In the genomic region with DNA sequence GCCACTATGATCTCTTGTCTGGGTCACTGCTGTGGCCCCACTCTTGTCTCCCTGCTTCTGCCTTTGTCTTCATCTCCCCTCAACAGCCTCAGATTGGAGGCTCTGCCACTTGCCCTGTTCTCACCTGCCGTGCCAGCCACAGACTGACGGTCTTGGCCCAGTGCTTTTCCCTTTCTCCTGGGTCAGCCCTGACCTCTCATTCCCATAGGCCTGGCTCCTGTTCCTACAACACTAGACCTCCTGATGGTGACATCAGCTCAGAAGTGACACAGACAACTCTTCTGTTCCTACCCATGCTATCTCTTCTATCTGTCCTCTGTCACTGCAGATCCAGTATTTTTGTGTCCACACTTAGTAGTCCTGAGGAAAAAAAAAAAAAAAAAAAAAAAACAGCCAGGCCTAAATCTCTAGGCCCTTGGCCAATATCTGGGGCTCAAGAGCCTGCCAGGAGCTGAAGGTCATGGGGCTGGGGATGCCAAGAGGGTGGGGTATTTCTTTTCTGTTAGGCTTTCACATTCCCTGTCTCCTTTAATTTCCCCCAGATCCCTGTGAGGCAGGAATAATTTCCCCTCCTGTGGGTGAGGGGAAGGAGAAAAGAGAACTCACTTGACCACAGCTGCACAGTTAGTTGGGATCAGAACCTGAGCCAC, we compare ENCODE assay signal across 18 cellular contexts. TPM values are rescaled to one million over a fixed set of nuclear protein-coding genes. Genes with fewer than 3 reads are reported as not detected.
A peak's percentile ranks its signal among the peaks of the same experiment; 100 is the strongest.
DNase-seq lines count a peak whose midpoint lies in the region; ATAC-seq and TF ChIP-seq lines count a peak whose summit lies in the region.
"Had no signal": no experiment of that assay in that cellular context is flagged by ENCODE, and none has a peak within 500 bp of the region (broad histone marks: within the 10 kb centered on the region; RNA-seq: fewer than 3 reads in every experiment).

No MANE protein-coding gene starts in this region.

- DNase-seq in Right ventricle myocardium inferior (ENCODE audit: missing footprints) (no peak), cardiac septum (ENCODE audit: low spot score) (no peak), left cardiac atrium (no peak), posterior vena cava (ENCODE audit: low spot score) (peak; percentile 62), NCI-H2196 (lab: John Stamatoyannopoulos, UW; ENCODE audit: unreplicated experiment) (no peak), NCI-H128 (lab: John Stamatoyannopoulos, UW; ENCODE audit: unreplicated experiment) (no peak), HEK293T (ENCODE audit: extremely low spot score) (no peak), NCI-H1694 treated with DMSO at 0.1 percent for 48 hours (lab: John Stamatoyannopoulos, UW) (no peak)
- DNase-seq: left colon; NCI-H1092; NCI-H2029; NCI-H345; PC-9; SIG-M5; stimulated activated CD4-positive, alpha-beta T cell treated with anti-CD3 and anti-CD28 coated beads, Interleukin-4, amount 100 ng/mL, for 4 hours; T-cell had no signal

- POLR2A ChIA-PET in HEK293T (lab: Yijun Ruan, JAX) = interaction anchor here (1.3 kb wide), 1 partner anchor 43 kb away, joined by 3 read pairs; no protein-coding TSS in a partner anchor

- intact Hi-C loops in Right ventricle myocardium inferior (cut with DNase I) (no loop called here), cardiac septum (cut with DNase I) (no loop called here), left cardiac atrium (cut with DNase I) (no loop called here), posterior vena cava (cut with DNase I) (no loop called here)

- CTCF ChIA-PET in HEK293T (lab: Yijun Ruan, JAX) = interaction anchor here (0.6 to 0.9 kb wide), 4 partner anchors 11 to 117 kb away, joined by 3 to 9 read pairs (median 4); no protein-coding TSS in a partner anchor

- ATAC-seq in Right ventricle myocardium inferior (peak; percentile 14), left cardiac atrium (peak; percentile 39 to 60)
- ATAC-seq: activated naive CD4-positive, alpha-beta T cell treated with anti-CD3 and anti-CD28 coated beads, Interleukin-2, amount 50 U/mL, for 72 hours; left colon; natural killer cell treated with Interleukin-12 subunit alpha and Interleukin-12 subunit beta and Interleukin-15 and Interleukin-18, amount 100 ng/mL, for 72 hours; T-cell had no signal

TF ChIP-seq in HEK293T, 16 proteins besides CTCF, POLR2A, EP300 and RAD21:
- TF ChIP-seq SUZ12 (IDR thresholded peaks at IDR 0.05) = no peak
- TF ChIP-seq FOXM1 (IDR thresholded peaks at IDR 0.05; ENCODE audit: borderline replicate concordance) = no peak

RNA-seq across cellular contexts. Expression of gene FOXO6, which starts 42.0 kb away (rescaled TPM):
- total RNA-seq in Right ventricle myocardium inferior = 4.5 TPM
- total RNA-seq in cardiac septum = 2.0 TPM
- total RNA-seq in left cardiac atrium = 1 to 10 TPM; 1.8 to 2.9 TPM
- total RNA-seq in posterior vena cava = under 1 TPM; 0.62 to 0.83 TPM
- total RNA-seq: natural killer cell treated with Interleukin-12 subunit alpha and Interleukin-12 subunit beta and Interleukin-15 and Interleukin-18, amount 100 ng/mL, for 72 hours had no signal
